In genomic region chr19:4555657-4556561, GRCh38 we compare ENCODE assay signal across 11 cellular contexts. TPM values are rescaled to one million over a fixed set of nuclear protein-coding genes. Genes with fewer than 3 reads are reported as not detected.
A peak's percentile ranks its signal among the peaks of the same experiment; 100 is the strongest.
DNase-seq lines count a peak whose midpoint lies in the region; ATAC-seq, FAIRE-seq and TF ChIP-seq lines count a peak whose summit lies in the region.
"Had no signal": no experiment of that assay in that cellular context is flagged by ENCODE, and none has a peak within 500 bp of the region (broad histone marks: within the 10 kb centered on the region; RNA-seq: fewer than 3 reads in every experiment).

No MANE protein-coding gene starts in this region.

- H3K9me3 ChIP-seq in GM12878 (replicated peaks; ENCODE audit: control insufficient read depth, insufficient read depth, low read length), result no peaks in the 10 kb centered on the region
- H3K9me3 ChIP-seq in prostate gland, result no peaks in the 10 kb centered on the region
- H3K9me3 ChIP-seq: upper lobe of left lung had no signal

- WGBS in GM12878 (ENCODE audit: insufficient coverage, insufficient replicate concordance, low lambda C conversion rate, missing lambda C conversion rate), result 69% methylated on average over 35 of the region's 43 CpGs
- 77% methylated on average over 43 of the region's 43 CpGs for WGBS in prostate gland

- SMC1A ChIA-PET in GM12878 (lab: Charles Lee; ENCODE audit: uncharacterized antibody, unreplicated experiment), result no interaction called here

- H3K4me3 ChIP-seq in GM12878 (no peak overlapping the region), prostate gland (no peak overlapping the region)
- H3K4me3 ChIP-seq: upper lobe of left lung had no signal

- in situ Hi-C loops in GM12878 (cut with MboI), result no loop called here

- TF ChIP-seq POLR2A in GM12878 (IDR thresholded peaks at IDR 0.05; ENCODE audit: low read depth, low read length) (no peak), prostate gland (IDR thresholded peaks at IDR 0.05) (no peak)

- H3K4me2 ChIP-seq in GM12878 (ENCODE audit: control insufficient read depth, insufficient read depth), result no peak overlapping the region

- RAD21 ChIA-PET in GM12878 (lab: Charles Lee; ENCODE audit: unreplicated experiment), result no interaction called here

- TF ChIP-seq CTCF in GM12878 (IDR thresholded peaks at IDR 0.05 in 2 of 3, conservative IDR thresholded peaks at IDR 0.05 in 1 of 3; ENCODE audit: control insufficient read depth in 2 of 3, extremely low read depth in 1 of 3, insufficient read depth in 1 of 3, low read depth in 3 of 3, low read length in 3 of 3), result no peak
- no peak for TF ChIP-seq CTCF in prostate gland (IDR thresholded peaks at IDR 0.05)

- H3K27ac ChIP-seq in GM12878 (ENCODE audit: control insufficient read depth, insufficient read depth) (no peak overlapping the region), prostate gland (no peak overlapping the region)
- H3K27ac ChIP-seq: upper lobe of left lung had no signal

- TF ChIP-seq EP300 in Ishikawa (IDR thresholded peaks at IDR 0.05; ENCODE audit: borderline replicate concordance), result no peak
- TF ChIP-seq EP300 in GM12878 (IDR thresholded peaks at IDR 0.05; ENCODE audit: borderline replicate concordance in 1 of 2, control insufficient read depth in 1 of 2, low read depth in 2 of 2, low read length in 2 of 2), result no peak

- H3K4me1 ChIP-seq in GM12878 (ENCODE audit: control insufficient read depth, insufficient read depth, low read length) (no peaks in the 10 kb centered on the region), prostate gland (replicated peaks) (no peaks in the 10 kb centered on the region)

- no peak overlapping the region for H3K9ac ChIP-seq in GM12878 (ENCODE audit: control insufficient read depth, insufficient read depth, low read length)

- no peaks in the 10 kb centered on the region for H3K79me2 ChIP-seq in GM12878 (ENCODE audit: control insufficient read depth, insufficient read depth, low read length)

- no peaks in the 10 kb centered on the region for H3K36me3 ChIP-seq in GM12878 (ENCODE audit: control insufficient read depth in 2 of 2, insufficient read depth in 2 of 2, low read length in 1 of 2)
- no peaks in the 10 kb centered on the region for H3K36me3 ChIP-seq in prostate gland

- ATAC-seq in GM12878 (peak; percentile 27; the same call in 1 of the 3 replicates), HG02571 (IDR thresholded peaks at IDR 0.05; ENCODE audit: unreplicated experiment) (no peak)
- ATAC-seq: sciatic nerve had no signal

- POLR2A ChIA-PET in GM12878 (lab: Charles Lee), result interaction anchor here (0.6 kb wide), 1 partner anchor 228 kb away, joined by 6 read pairs; no protein-coding TSS in a partner anchor

- BruUV-seq in GM12878 (replicated peaks; lab: Mats Ljungman, UMichigan), result no TSS peak

- no peak for FAIRE-seq in GM12878 (lab: Jason Lieb, UNC)

- no peaks in the 10 kb centered on the region for H3K27me3 ChIP-seq in GM12878 (replicated peaks in 1 of 2; ENCODE audit: control insufficient read depth in 2 of 2, insufficient read depth in 2 of 2, low read length in 1 of 2)
- no peaks in the 10 kb centered on the region for H3K27me3 ChIP-seq in prostate gland (replicated peaks; ENCODE audit: insufficient read depth)
- H3K27me3 ChIP-seq: upper lobe of left lung had no signal

- H4K20me1 ChIP-seq in GM12878 (ENCODE audit: control insufficient read depth, insufficient read depth), result no peaks in the 10 kb centered on the region

- DNase-seq in CMK (ENCODE audit: low read depth) (peak; percentile 70), GM12878 (ENCODE audit: low read depth, low spot score) (no peak), prostate gland (ENCODE audit: low spot score) (no peak), SKM-1 treated with dmso at 0.1 percent for 144 hours (lab: John Stamatoyannopoulos, UW; ENCODE audit: unreplicated experiment) (no peak)
- DNase-seq: KBM-7, NCI-H510A had no signal

- CTCF ChIA-PET in GM12878 (lab: Yijun Ruan, JAX), result interaction anchor here (0.6 to 2.0 kb wide), 7 partner anchors 9 to 84 kb away, joined by 3 to 10 read pairs (median 4); partner anchors contain the start of gene HDGFL2

- TF ChIP-seq RAD21 in Ishikawa (IDR thresholded peaks at IDR 0.05; ENCODE audit: low read depth) (no peak), GM12878 (IDR thresholded peaks at IDR 0.05; ENCODE audit: insufficient read depth, low read depth, low read length) (no peak)

- intact Hi-C loops in GM12878 (cut with micrococcal nuclease; ENCODE audit: unreplicated experiment), result no loop called here
- intact Hi-C loops in prostate gland (cut with DNase I), result no loop called here

- no peak overlapping the region for H2AFZ ChIP-seq in GM12878 (ENCODE audit: control insufficient read depth, low read depth, low read length)

RNA-seq across cellular contexts. Expression of gene SEMA6B, which starts 3.6 kb away (rescaled TPM):
- not detected in 2 replicates for total RNA-seq in GM12878 (2013; cell fraction: nucleolus; rRNA removed)
- total RNA-seq in GM12878 (2014; rRNA removed), result not detected in 2 replicates
- not detected in 2 replicates for total RNA-seq in GM12878 (2014; rRNA removed; fragmentation: Illumina TruSeq; extraction: Trizol)
- 0.08 and 0.13 TPM in 2 replicates for total RNA-seq in GM12878 (2021)
- polyA plus RNA-seq in GM12878 (2011; ENCODE audit: low read depth), result not detected
- not detected in 2 replicates for polyA plus RNA-seq in GM12878 (2011; rRNA removed)
- polyA plus RNA-seq in GM12878 (2011; cell fraction: cytosol; rRNA removed), result 0.03 and 0.10 TPM in 2 replicates
- polyA plus RNA-seq in GM12878 (2011; cell fraction: nucleus; rRNA removed), result 0.04 and 0.12 TPM in 2 replicates
- polyA plus RNA-seq in GM12878 (2012), result 0.06 TPM in 1 of 2 replicates, not detected in the other
- not detected in 2 replicates for polyA plus RNA-seq in GM12878 (2014; fragmentation: Illumina TruSeq; extraction: Trizol)
- not detected for polyA plus RNA-seq in GM12878 (2014; fragmentation: Nextera tagmentation; extraction: Ambion mirVana)
- not detected in 2 replicates for polyA plus RNA-seq in GM12878 (2014; rRNA removed)
- polyA plus RNA-seq in GM12878 (2016; fragmentation: Nextera tagmentation; extraction: Ambion mirVana), result not detected
- not detected in 2 replicates for polyA minus RNA-seq in GM12878 (2011; rRNA and poly(A)+ RNA removed)
- not detected in 2 replicates for polyA minus RNA-seq in GM12878 (2011; cell fraction: cytosol; rRNA and poly(A)+ RNA removed)
- not detected in 2 replicates for polyA minus RNA-seq in GM12878 (2011; cell fraction: nucleus; rRNA and poly(A)+ RNA removed)
- 1 to 10 TPM; 4.3 to 7.8 TPM for total RNA-seq in prostate gland
- total RNA-seq: T-helper 2 cell treated with Interferon-gamma antibody and Interleukin-4, amounts not matched to agents 100 ng/mL and 5 ng/mL, for 36 hours had no signal

RNA-seq across cellular contexts. Expression of gene LRG1, which starts 16.1 kb away (rescaled TPM):
- 0.69 and 1.4 TPM in 2 replicates for total RNA-seq in GM12878 (2013; cell fraction: nucleolus; rRNA removed)
- 0.44 and 0.62 TPM in 2 replicates for total RNA-seq in GM12878 (2014; rRNA removed)
- total RNA-seq in GM12878 (2014; rRNA removed; fragmentation: Illumina TruSeq; extraction: Trizol), result 0.51 and 0.63 TPM in 2 replicates
- 1.1 and 1.2 TPM in 2 replicates for total RNA-seq in GM12878 (2021)
- polyA plus RNA-seq in GM12878 (2011; ENCODE audit: low read depth), result 0.31 TPM
- polyA plus RNA-seq in GM12878 (2011; rRNA removed), result 2.5 and 4.7 TPM in 2 replicates
- 6.4 and 7.8 TPM in 2 replicates for polyA plus RNA-seq in GM12878 (2011; cell fraction: cytosol; rRNA removed)
- polyA plus RNA-seq in GM12878 (2011; cell fraction: nucleus; rRNA removed), result 1.4 and 1.6 TPM in 2 replicates
- 0.89 and 0.93 TPM in 2 replicates for polyA plus RNA-seq in GM12878 (2012)
- polyA plus RNA-seq in GM12878 (2014; fragmentation: Illumina TruSeq; extraction: Trizol), result 0.13 and 0.53 TPM in 2 replicates
- polyA plus RNA-seq in GM12878 (2014; fragmentation: Nextera tagmentation; extraction: Ambion mirVana), result under 1 TPM; 0.29 to 0.31 TPM
- 1.0 and 1.6 TPM in 2 replicates for polyA plus RNA-seq in GM12878 (2014; rRNA removed)
- under 1 TPM; 0.43 TPM for polyA plus RNA-seq in GM12878 (2016; fragmentation: Nextera tagmentation; extraction: Ambion mirVana)
- 1.8 and 4.3 TPM in 2 replicates for polyA minus RNA-seq in GM12878 (2011; rRNA and poly(A)+ RNA removed)
- polyA minus RNA-seq in GM12878 (2011; cell fraction: cytosol; rRNA and poly(A)+ RNA removed), result 1.5 and 1.7 TPM in 2 replicates
- polyA minus RNA-seq in GM12878 (2011; cell fraction: nucleus; rRNA and poly(A)+ RNA removed), result 0.85 and 1.1 TPM in 2 replicates
- total RNA-seq in prostate gland, result 1 to 10 TPM; 2.5 to 3.6 TPM

RNA-seq across cellular contexts. Expression of gene PLIN5, which starts 20.9 kb away (rescaled TPM):
- total RNA-seq in GM12878 (2013; cell fraction: nucleolus; rRNA removed), result 0.39 and 0.79 TPM in 2 replicates
- total RNA-seq in GM12878 (2014; rRNA removed) (not detected in 2 replicates), GM12878 (2014; rRNA removed; fragmentation: Illumina TruSeq; extraction: Trizol) (not detected in 2 replicates), GM12878 (2021) (0.11 and 0.15 TPM in 2 replicates), prostate gland (10 to 100 TPM; 23.2 to 26.8 TPM)
- not detected for polyA plus RNA-seq in GM12878 (2011; ENCODE audit: low read depth)
- polyA plus RNA-seq in GM12878 (2011; rRNA removed) (0.20 and 0.33 TPM in 2 replicates), GM12878 (2014; fragmentation: Illumina TruSeq; extraction: Trizol) (not detected in 2 replicates), GM12878 (2014; fragmentation: Nextera tagmentation; extraction: Ambion mirVana) (not detected), GM12878 (2014; rRNA removed) (not detected in 2 replicates), GM12878 (2016; fragmentation: Nextera tagmentation; extraction: Ambion mirVana) (not detected)
- 0.21 and 0.28 TPM in 2 replicates for polyA plus RNA-seq in GM12878 (2011; cell fraction: cytosol; rRNA removed)
- 0.58 and 0.69 TPM in 2 replicates for polyA plus RNA-seq in GM12878 (2011; cell fraction: nucleus; rRNA removed)
- 0.14 and 0.26 TPM in 2 replicates for polyA plus RNA-seq in GM12878 (2012)
- polyA minus RNA-seq in GM12878 (2011; rRNA and poly(A)+ RNA removed), result 0.36 TPM in 1 of 2 replicates, not detected in the other
- polyA minus RNA-seq in GM12878 (2011; cell fraction: cytosol; rRNA and poly(A)+ RNA removed), result not detected in 2 replicates
- polyA minus RNA-seq in GM12878 (2011; cell fraction: nucleus; rRNA and poly(A)+ RNA removed), result 0.36 TPM in 1 of 2 replicates, not detected in the other
- total RNA-seq: T-helper 2 cell treated with Interferon-gamma antibody and Interleukin-4, amounts not matched to agents 100 ng/mL and 5 ng/mL, for 36 hours had no signal

RNA-seq across cellular contexts. Expression of gene PLIN4, which starts 37.6 kb away (rescaled TPM):
- 0.07 and 0.15 TPM in 2 replicates for total RNA-seq in GM12878 (2013; cell fraction: nucleolus; rRNA removed)
- total RNA-seq in GM12878 (2014; rRNA removed) (0.05 and 0.06 TPM in 2 replicates), GM12878 (2014; rRNA removed; fragmentation: Illumina TruSeq; extraction: Trizol) (0.04 and 0.05 TPM in 2 replicates), GM12878 (2021) (0.08 and 0.10 TPM in 2 replicates), prostate gland (10 to 100 TPM in 1 of 2 donors, 1 to 10 TPM in 1; 8.2 to 13.9 TPM)
- polyA plus RNA-seq in GM12878 (2011; ENCODE audit: low read depth), result 0.18 TPM
- polyA plus RNA-seq in GM12878 (2011; rRNA removed) (0.01 TPM in 2 replicates), GM12878 (2014; fragmentation: Illumina TruSeq; extraction: Trizol) (0.01 and 0.08 TPM in 2 replicates), GM12878 (2014; fragmentation: Nextera tagmentation; extraction: Ambion mirVana) (not detected), GM12878 (2014; rRNA removed) (0.04 and 0.14 TPM in 2 replicates), GM12878 (2016; fragmentation: Nextera tagmentation; extraction: Ambion mirVana) (under 1 TPM; 0.09 to 0.11 TPM)
- 0.03 and 0.07 TPM in 2 replicates for polyA plus RNA-seq in GM12878 (2011; cell fraction: cytosol; rRNA removed)
- 0.19 and 0.25 TPM in 2 replicates for polyA plus RNA-seq in GM12878 (2011; cell fraction: nucleus; rRNA removed)
- 0.48 and 0.69 TPM in 2 replicates for polyA plus RNA-seq in GM12878 (2012)
- polyA minus RNA-seq in GM12878 (2011; rRNA and poly(A)+ RNA removed), result not detected in 2 replicates
- not detected in 2 replicates for polyA minus RNA-seq in GM12878 (2011; cell fraction: cytosol; rRNA and poly(A)+ RNA removed)
- 0.10 TPM in 1 of 2 replicates, not detected in the other for polyA minus RNA-seq in GM12878 (2011; cell fraction: nucleus; rRNA and poly(A)+ RNA removed)
- total RNA-seq: T-helper 2 cell treated with Interferon-gamma antibody and Interleukin-4, amounts not matched to agents 100 ng/mL and 5 ng/mL, for 36 hours had no signal

Comparison
In these comparisons a context has a peak if more than half of its experiments do, and no peak if none do; other contexts are left out.
1. RNA of gene SEMA6B, which starts 3.6 kb away (total RNA-seq): 4.3 to 7.8 TPM in prostate gland; 0.08 to 0.13 TPM in GM12878; every median in the first group is over 4 times any median in the second.
2. RNA of gene PLIN5, which starts 20.9 kb away (total RNA-seq): 23.2 to 26.8 TPM in prostate gland; 0.11 to 0.79 TPM in GM12878; every median in the first group is over 10 times any median in the second.